Comparison of ENCODE assay signal across 17 cellular contexts in genomic region chr11:69314555-69314954, GRCh38. TPM values are rescaled to one million over a fixed set of nuclear protein-coding genes. Genes with fewer than 3 reads are reported as not detected.
DNase-seq lines count a peak whose midpoint lies in the region; TF ChIP-seq lines count a peak whose summit lies in the region.
"Had no signal": no experiment of that assay in that cellular context is flagged by ENCODE, and none has a peak within 500 bp of the region (broad histone marks: within the 10 kb centered on the region; RNA-seq: fewer than 3 reads in every experiment).

No MANE protein-coding gene starts in this region.

- no peaks in the 10 kb centered on the region for H3K9me2 ChIP-seq in PC-9 (ENCODE audit: insufficient read depth)

- peak; percentile 8 for DNase-seq in activated naive CD4-positive, alpha-beta T cell treated with anti-CD3 and anti-CD28 coated beads, Interleukin-2, amount 10 ng/mL, durations not matched to agents 7 days and 5 days
- no peak for DNase-seq in activated naive CD4-positive, alpha-beta T cell treated with anti-CD3 and anti-CD28 coated beads for 36 hours
- DNase-seq in PC-9, result no peak
- no peak for DNase-seq in stimulated activated naive CD4-positive, alpha-beta T cell treated with Interleukin-2 at 50 U/mL for 16 hours (lab: John Stamatoyannopoulos, UW)
- no peak for DNase-seq in EL
- DNase-seq in GF-D8 (lab: John Stamatoyannopoulos, UW), result no peak
- DNase-seq: AML-193; Calu3; CD4-positive, alpha-beta T cell; CD8-positive, alpha-beta T cell; DMS79 treated with DMSO at 0.1 percent for 48 hours; GDM1 had no signal

- H3K4me1 ChIP-seq in HEK293 (ENCODE audit: control insufficient read depth, insufficient read depth, low read length), result no peaks in the 10 kb centered on the region
- H3K4me1 ChIP-seq in PC-9 (replicated peaks; ENCODE audit: insufficient read depth), result peaks cover 55% of the 10 kb centered on the region
- H3K4me1 ChIP-seq: Caco-2 had no signal

- peaks cover 100% of the 10 kb centered on the region for H3K79me2 ChIP-seq in PC-9 (ENCODE audit: low read depth)

- no peaks in the 10 kb centered on the region for H3K36me3 ChIP-seq in HEK293 (ENCODE audit: control insufficient read depth in 2 of 2, insufficient read depth in 1 of 2, low read length in 2 of 2)
- peaks cover 82% of the 10 kb centered on the region for H3K36me3 ChIP-seq in PC-9 (ENCODE audit: low read depth)
- H3K36me3 ChIP-seq: BLaER1 treated with 17β-estradiol and CSF1 and Interleukin-3, amounts not matched to agents 10 nM and 100 nM had no signal

- peaks cover 12% of the 10 kb centered on the region for H3K27me3 Mint-ChIP-seq in activated naive CD4-positive, alpha-beta T cell treated with anti-CD3 and anti-CD28 coated beads, Interleukin-2, amount 10 ng/mL, durations not matched to agents 7 days and 5 days
- H3K27me3 Mint-ChIP-seq in activated naive CD4-positive, alpha-beta T cell treated with anti-CD3 and anti-CD28 coated beads for 36 hours (ENCODE audit: low read depth), result no peaks in the 10 kb centered on the region
- H3K27me3 Mint-ChIP-seq: B cell; CD4-positive, alpha-beta T cell had no signal

- CTCF ChIA-PET in activated naive CD4-positive, alpha-beta T cell treated with anti-CD3 and anti-CD28 coated beads, Interleukin-2, amount 10 ng/mL, durations not matched to agents 7 days and 5 days (lab: Charles Lee), result no interaction called here
- CTCF ChIA-PET in activated naive CD4-positive, alpha-beta T cell treated with anti-CD3 and anti-CD28 coated beads for 36 hours (lab: Charles Lee), result no interaction called here
- CTCF ChIA-PET in HEK293 (lab: Yijun Ruan, JAX) (no interaction called here), PC-9 (lab: Charles Lee) (no interaction called here)

- H3K27ac Mint-ChIP-seq in activated naive CD4-positive, alpha-beta T cell treated with anti-CD3 and anti-CD28 coated beads, Interleukin-2, amount 10 ng/mL, durations not matched to agents 7 days and 5 days, result no peak overlapping the region
- H3K27ac Mint-ChIP-seq in activated naive CD4-positive, alpha-beta T cell treated with anti-CD3 and anti-CD28 coated beads for 36 hours, result no peak overlapping the region
- H3K27ac Mint-ChIP-seq: B cell; CD4-positive, alpha-beta T cell; CD8-positive, alpha-beta T cell had no signal

- POLR2A ChIA-PET in HEK293 (lab: Yijun Ruan, JAX), result no interaction called here
- POLR2A ChIA-PET in PC-9 (lab: Charles Lee; ENCODE audit: unreplicated experiment), result no interaction called here

- H4K20me1 ChIP-seq in PC-9 (ENCODE audit: insufficient read depth), result peaks cover 74% of the 10 kb centered on the region
- H4K20me1 ChIP-seq: BLaER1 treated with 17β-estradiol and CSF1 and Interleukin-3, amounts not matched to agents 10 nM and 100 nM had no signal

- H3F3A ChIP-seq in PC-9 (ENCODE audit: insufficient read depth, low read depth), result peaks cover 89% of the 10 kb centered on the region

- intact Hi-C loops in activated naive CD4-positive, alpha-beta T cell treated with anti-CD3 and anti-CD28 coated beads for 36 hours (cut with micrococcal nuclease), result no loop called here
- intact Hi-C loops in PC-9 (cut with micrococcal nuclease; ENCODE audit: unreplicated experiment), result no loop called here

- H3K4me2 ChIP-seq in PC-9, result no peak overlapping the region

- H3K27ac ChIP-seq in HEK293 (ENCODE audit: extremely low read depth, low read depth, low read length), result no peak overlapping the region
- H3K27ac ChIP-seq in PC-9, result peak overlapping the region; percentile 22
- H3K27ac ChIP-seq: C4-2B had no signal

- no peak overlapping the region for H3K4me3 ChIP-seq in HEK293 (ENCODE audit: low read depth, low read length)
- no peak overlapping the region for H3K4me3 ChIP-seq in PC-9
- H3K4me3 ChIP-seq: BLaER1 treated with 17β-estradiol and CSF1 and Interleukin-3, amounts not matched to agents 10 nM and 100 nM had no signal

- H2AFZ ChIP-seq in PC-9, result no peak overlapping the region

- no peaks in the 10 kb centered on the region for H3K27me3 ChIP-seq in PC-9 (ENCODE audit: insufficient read depth, low read depth)

- no peak overlapping the region for H3K4me3 Mint-ChIP-seq in activated naive CD4-positive, alpha-beta T cell treated with anti-CD3 and anti-CD28 coated beads, Interleukin-2, amount 10 ng/mL, durations not matched to agents 7 days and 5 days
- no peak overlapping the region for H3K4me3 Mint-ChIP-seq in activated naive CD4-positive, alpha-beta T cell treated with anti-CD3 and anti-CD28 coated beads for 36 hours
- H3K4me3 Mint-ChIP-seq: B cell; CD4-positive, alpha-beta T cell; CD8-positive, alpha-beta T cell had no signal

- TF ChIP-seq CTCF in HEK293 (tag by site-specific recombination; IDR thresholded peaks at IDR 0.05), result no peak
- TF ChIP-seq CTCF in PC-9 (conservative IDR thresholded peaks at IDR 0.05), result no peak

- H3K9me3 Mint-ChIP-seq in activated naive CD4-positive, alpha-beta T cell treated with anti-CD3 and anti-CD28 coated beads, Interleukin-2, amount 10 ng/mL, durations not matched to agents 7 days and 5 days, result peaks cover 6% of the 10 kb centered on the region
- peaks cover 4% of the 10 kb centered on the region for H3K9me3 Mint-ChIP-seq in activated naive CD4-positive, alpha-beta T cell treated with anti-CD3 and anti-CD28 coated beads for 36 hours

- H3K36me3 Mint-ChIP-seq in activated naive CD4-positive, alpha-beta T cell treated with anti-CD3 and anti-CD28 coated beads, Interleukin-2, amount 10 ng/mL, durations not matched to agents 7 days and 5 days, result peaks cover 1% of the 10 kb centered on the region
- no peaks in the 10 kb centered on the region for H3K36me3 Mint-ChIP-seq in activated naive CD4-positive, alpha-beta T cell treated with anti-CD3 and anti-CD28 coated beads for 36 hours (ENCODE audit: low read depth)
- H3K36me3 Mint-ChIP-seq: CD8-positive, alpha-beta T cell had no signal

- H3K9me3 ChIP-seq in HEK293 (ENCODE audit: control insufficient read depth, insufficient read depth, low read depth, low read length), result no peaks in the 10 kb centered on the region
- H3K9me3 ChIP-seq in PC-9 (ENCODE audit: insufficient read depth, low read depth), result no peaks in the 10 kb centered on the region
- H3K9me3 ChIP-seq: Caco-2 had no signal

- no TSS peak for BruUV-seq in PC-9 (replicated peaks; lab: Mats Ljungman, UMichigan)

- H3K4me1 Mint-ChIP-seq in activated naive CD4-positive, alpha-beta T cell treated with anti-CD3 and anti-CD28 coated beads, Interleukin-2, amount 10 ng/mL, durations not matched to agents 7 days and 5 days, result peaks cover 32% of the 10 kb centered on the region
- H3K4me1 Mint-ChIP-seq in activated naive CD4-positive, alpha-beta T cell treated with anti-CD3 and anti-CD28 coated beads for 36 hours (ENCODE audit: low read depth), result peaks cover 39% of the 10 kb centered on the region

TF ChIP-seq in HEK293, 187 proteins besides CTCF, POLR2A, EP300 and RAD21 (continues in another document):
- TF ChIP-seq ZNF394 (tag by site-specific recombination; IDR thresholded peaks at IDR 0.05; ENCODE audit: borderline replicate concordance), result no peak
- no peak for TF ChIP-seq ZNF324 (tag by site-specific recombination; IDR thresholded peaks at IDR 0.05)
- TF ChIP-seq, protein P1, sequence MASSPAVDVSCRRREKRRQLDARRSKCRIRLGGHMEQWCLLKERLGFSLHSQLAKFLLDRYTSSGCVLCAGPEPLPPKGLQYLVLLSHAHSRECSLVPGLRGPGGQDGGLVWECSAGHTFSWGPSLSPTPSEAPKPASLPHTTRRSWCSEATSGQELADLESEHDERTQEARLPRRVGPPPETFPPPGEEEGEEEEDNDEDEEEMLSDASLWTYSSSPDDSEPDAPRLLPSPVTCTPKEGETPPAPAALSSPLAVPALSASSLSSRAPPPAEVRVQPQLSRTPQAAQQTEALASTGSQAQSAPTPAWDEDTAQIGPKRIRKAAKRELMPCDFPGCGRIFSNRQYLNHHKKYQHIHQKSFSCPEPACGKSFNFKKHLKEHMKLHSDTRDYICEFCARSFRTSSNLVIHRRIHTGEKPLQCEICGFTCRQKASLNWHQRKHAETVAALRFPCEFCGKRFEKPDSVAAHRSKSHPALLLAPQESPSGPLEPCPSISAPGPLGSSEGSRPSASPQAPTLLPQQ (tag by site-specific recombination; IDR thresholded peaks at IDR 0.05), result no peak
- TF ChIP-seq ZNF791 (tag by site-specific recombination; IDR thresholded peaks at IDR 0.05), result no peak
- TF ChIP-seq ZNF266 (tag by site-specific recombination; IDR thresholded peaks at IDR 0.05; ENCODE audit: low read depth), result no peak
- TF ChIP-seq ZFHX2 (tag by site-specific recombination; conservative IDR thresholded peaks at IDR 0.05), result peak; percentile 25; the same call in 1 of the 2 replicates
- peak; percentile 68 for TF ChIP-seq ZFP3 (tag by site-specific recombination; IDR thresholded peaks at IDR 0.05; ENCODE audit: low read depth)
- TF ChIP-seq ZNF514 (tag by site-specific recombination; IDR thresholded peaks at IDR 0.05), result no peak
- no peak for TF ChIP-seq PBX3 (CRISPR knock-in tag; IDR thresholded peaks at IDR 0.05)
- TF ChIP-seq ZNF350 (tag by site-specific recombination; IDR thresholded peaks at IDR 0.05), result no peak
- TF ChIP-seq KLF7 (tag by site-specific recombination; IDR thresholded peaks at IDR 0.05; ENCODE audit: borderline replicate concordance), result no peak
- 0 out of 2 replicates have a peak, but pooled peaks have one; percentile 23 for TF ChIP-seq ZNF664 (tag by site-specific recombination; IDR thresholded peaks at IDR 0.05)
- TF ChIP-seq, protein P2, sequence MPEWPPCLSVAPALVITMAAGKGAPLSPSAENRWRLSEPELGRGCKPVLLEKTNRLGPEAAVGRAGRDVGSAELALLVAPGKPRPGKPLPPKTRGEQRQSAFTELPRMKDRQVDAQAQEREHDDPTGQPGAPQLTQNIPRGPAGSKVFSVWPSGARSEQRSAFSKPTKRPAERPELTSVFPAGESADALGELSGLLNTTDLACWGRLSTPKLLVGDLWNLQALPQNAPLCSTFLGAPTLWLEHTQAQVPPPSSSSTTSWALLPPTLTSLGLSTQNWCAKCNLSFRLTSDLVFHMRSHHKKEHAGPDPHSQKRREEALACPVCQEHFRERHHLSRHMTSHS (tag by site-specific recombination; IDR thresholded peaks at IDR 0.05), result no peak
- TF ChIP-seq OVOL3 (tag by site-specific recombination; IDR thresholded peaks at IDR 0.05), result no peak
- TF ChIP-seq ZNF292 (tag by site-specific recombination; IDR thresholded peaks at IDR 0.05; ENCODE audit: borderline replicate concordance, low read depth), result no peak

RNA-seq across cellular contexts. Expression of gene MYEOV, which starts 20.6 kb away (rescaled TPM):
- total RNA-seq in activated naive CD4-positive, alpha-beta T cell treated with anti-CD3 and anti-CD28 coated beads for 36 hours, result under 1 TPM in 1 of 2 experiments, not detected in 1; 0.35 TPM
- 182 and 232 TPM in 2 replicates for total RNA-seq in PC-9 (2021)
- total RNA-seq: B cell; CD4-positive, alpha-beta T cell had no signal

Comparison
In these comparisons a context has a peak if more than half of its experiments do, and no peak if none do; other contexts are left out.
1. RNA of gene MYEOV, which starts 20.6 kb away (total RNA-seq): 182 to 232 TPM in PC-9; 0.35 TPM in activated naive CD4-positive, alpha-beta T cell treated with anti-CD3 and anti-CD28 coated beads for 36 hours; every median in the first group is over 100 times any median in the second.